ENCODE assay signal across 9 cellular contexts in genomic region chr1:231053493-231054162, GRCh38. TPM values are rescaled to one million over a fixed set of nuclear protein-coding genes. Genes with fewer than 3 reads are reported as not detected.
DNase-seq lines count a peak whose midpoint lies in the region; ATAC-seq, FAIRE-seq and TF ChIP-seq lines count a peak whose summit lies in the region.
"Had no signal": no experiment of that assay in that cellular context is flagged by ENCODE, and none has a peak within 500 bp of the region (broad histone marks: within the 10 kb centered on the region; RNA-seq: fewer than 3 reads in every experiment).

No MANE protein-coding gene starts in this region.

- H3K27ac ChIP-seq in endothelial cell of umbilical vein (ENCODE audit: insufficient read depth, low read depth, low read length) = no peak overlapping the region
- no peak overlapping the region for H3K27ac ChIP-seq in CD4-positive, alpha-beta T cell (ENCODE audit: low read depth, low read length)

- H3K36me3 Mint-ChIP-seq in HFFc6 (ENCODE audit: low read depth) = no peaks in the 10 kb centered on the region
- no peaks in the 10 kb centered on the region for H3K36me3 Mint-ChIP-seq in CD4-positive, alpha-beta T cell (ENCODE audit: low read depth)

- no peaks in the 10 kb centered on the region for H3K79me2 ChIP-seq in endothelial cell of umbilical vein (ENCODE audit: control insufficient read depth, insufficient read depth, low read length)

- no peak overlapping the region for H3K9ac ChIP-seq in endothelial cell of umbilical vein (replicated peaks; ENCODE audit: extremely low read depth, insufficient read depth, low read length)

- no peak for ATAC-seq in CD4-positive, alpha-beta T cell (ENCODE audit: poor library complexity)

- H3K9me3 Mint-ChIP-seq in HFFc6 = no peaks in the 10 kb centered on the region; the same call in 1 of the 2 replicates
- no peaks in the 10 kb centered on the region for H3K9me3 Mint-ChIP-seq in CD4-positive, alpha-beta T cell

- H3K36me3 ChIP-seq in endothelial cell of umbilical vein (ENCODE audit: control insufficient read depth in 2 of 2, extremely low read depth in 1 of 2, insufficient read depth in 2 of 2, low read length in 2 of 2) = no peaks in the 10 kb centered on the region

- BruUV-seq in endothelial cell of umbilical vein (replicated peaks; lab: Mats Ljungman, UMichigan) = no TSS peak

- intact Hi-C loops in endothelial cell of umbilical vein (cut with micrococcal nuclease) = no loop called here
- intact Hi-C loops in CD4-positive, alpha-beta T cell (cut with DNase I, micrococcal nuclease) = no loop called here

- H3K4me2 ChIP-seq in endothelial cell of umbilical vein (ENCODE audit: insufficient read depth, low read length) = no peak overlapping the region

- dilution Hi-C loops in endothelial cell of umbilical vein (cut with MboI; ENCODE audit: extremely low pct_ligation_motif_present, low sequenced_read_pairs) = no loop called here

- peak overlapping the region; percentile 55 for H3K4me3 Mint-ChIP-seq in HFFc6
- no peak overlapping the region for H3K4me3 Mint-ChIP-seq in CD4-positive, alpha-beta T cell

- no peak overlapping the region for H3K4me3 ChIP-seq in endothelial cell of umbilical vein (replicated peaks in 1 of 3; ENCODE audit: insufficient read depth in 1 of 3, low read depth in 1 of 3, low read length in 3 of 3)

- H3K9me3 ChIP-seq in endothelial cell of umbilical vein (replicated peaks; ENCODE audit: control insufficient read depth, insufficient read depth, low read length) = no peaks in the 10 kb centered on the region
- no peaks in the 10 kb centered on the region for H3K9me3 ChIP-seq in CD4-positive, alpha-beta T cell (ENCODE audit: control insufficient read depth, low read length)

- H3K9me1 ChIP-seq in endothelial cell of umbilical vein (replicated peaks; ENCODE audit: control insufficient read depth, extremely low read depth, insufficient read depth, low read length) = no peaks in the 10 kb centered on the region

- peaks cover 9% of the 10 kb centered on the region; the same call in 1 of the 2 replicates for H3K27me3 Mint-ChIP-seq in HFFc6 (ENCODE audit: insufficient read depth)
- peaks cover 22% of the 10 kb centered on the region for H3K27me3 Mint-ChIP-seq in CD4-positive, alpha-beta T cell

- POLR2A ChIA-PET in endothelial cell of umbilical vein (lab: Charles Lee) = no interaction called here
- POLR2A ChIA-PET in CD4-positive, alpha-beta T cell (lab: Charles Lee) = interaction anchor here (1.0 to 1.1 kb wide), 3 partner anchors 12 to 17 kb away, joined by 3 read pairs; partner anchors contain the start of gene FAM89A

- no peak for TF ChIP-seq POLR2A in endothelial cell of umbilical vein (IDR thresholded peaks at IDR 0.05; ENCODE audit: low read depth, low read length)

- no peak overlapping the region for H2AFZ ChIP-seq in endothelial cell of umbilical vein (ENCODE audit: low read depth, low read length)

- no peak overlapping the region for H3K27ac Mint-ChIP-seq in HFFc6
- H3K27ac Mint-ChIP-seq in CD4-positive, alpha-beta T cell = no peak overlapping the region

- TF ChIP-seq CTCF in HFFc6 (IDR thresholded peaks at IDR 0.05) = no peak
- TF ChIP-seq CTCF in endothelial cell of umbilical vein (IDR thresholded peaks at IDR 0.05; ENCODE audit: extremely low read depth in 1 of 2, insufficient read depth in 1 of 2, low read depth in 1 of 2, low read length in 2 of 2) = no peak
- no peak for TF ChIP-seq CTCF in CD4-positive, alpha-beta T cell (IDR thresholded peaks at IDR 0.05)

- peak; percentile 59 for DNase-seq in NCI-H1105 treated with DMSO at 0.1 percent for 48 hours (lab: John Stamatoyannopoulos, UW)
- no peak for DNase-seq in NCI-H1105 (lab: John Stamatoyannopoulos, UW)
- peak; percentile 70 for DNase-seq in HFFc6
- peak; percentile 99 for DNase-seq in OCI-M1 (lab: John Stamatoyannopoulos, UW)
- DNase-seq in endothelial cell of umbilical vein (ENCODE audit: low read depth, low spot score) = peak; percentile 75
- DNase-seq in pulmonary artery endothelial cell (ENCODE audit: low read depth, low spot score) = peak; percentile 29
- no peak for DNase-seq in CD4-positive, alpha-beta T cell
- DNase-seq in activated CD8-positive, alpha-beta memory T cell treated with anti-CD3 and anti-CD28 coated beads, Interleukin-2, amount 50 U/mL, for 4 hours = no peak

- peaks cover 17% of the 10 kb centered on the region; the same call in 1 of the 2 replicates for H3K4me1 Mint-ChIP-seq in HFFc6 (ENCODE audit: low read depth)
- H3K4me1 Mint-ChIP-seq in CD4-positive, alpha-beta T cell (ENCODE audit: low read depth) = peaks cover 3% of the 10 kb centered on the region

- H3K4me1 ChIP-seq in endothelial cell of umbilical vein (ENCODE audit: control insufficient read depth, extremely low read depth, insufficient read depth, low read length) = no peaks in the 10 kb centered on the region

- H3K27me3 ChIP-seq in endothelial cell of umbilical vein (ENCODE audit: control insufficient read depth in 2 of 2, insufficient read depth in 2 of 2, low read length in 2 of 2) = peaks cover 0 to 7% of the 10 kb centered on the region in 2 experiments
- H3K27me3 ChIP-seq in CD4-positive, alpha-beta T cell (ENCODE audit: control insufficient read depth, insufficient read depth, low read length) = no peaks in the 10 kb centered on the region

- peak; percentile 63 for FAIRE-seq in endothelial cell of umbilical vein (lab: Jason Lieb, UNC)
- FAIRE-seq: A204.1 had no signal

- CTCF ChIA-PET in endothelial cell of umbilical vein (lab: Charles Lee) = interaction anchor here (0.8 to 1.5 kb wide), 6 partner anchors 14 to 549 kb away, joined by 3 to 13 read pairs (median 3); no protein-coding TSS in a partner anchor
- CTCF ChIA-PET in CD4-positive, alpha-beta T cell (lab: Charles Lee) = no interaction called here

- H4K20me1 ChIP-seq in endothelial cell of umbilical vein (replicated peaks; ENCODE audit: control insufficient read depth, extremely low read depth, insufficient read depth, low read length) = no peaks in the 10 kb centered on the region

TF ChIP-seq in endothelial cell of umbilical vein, 7 proteins besides CTCF, POLR2A, EP300 and RAD21:
- TF ChIP-seq JUN (IDR thresholded peaks at IDR 0.05; ENCODE audit: borderline replicate concordance, insufficient read depth, insufficient read length, low read depth) = no peak
- no peak for TF ChIP-seq FOS (IDR thresholded peaks at IDR 0.05; ENCODE audit: borderline replicate concordance, insufficient read depth, low read length)
- no peak for TF ChIP-seq GATA2 (IDR thresholded peaks at IDR 0.05; ENCODE audit: insufficient read depth, insufficient read length, low read depth, low read length)
- TF ChIP-seq POLR2AphosphoS5 (IDR thresholded peaks at IDR 0.05; ENCODE audit: insufficient read depth, low read depth, low read length) = no peak
- no peak for TF ChIP-seq MYC (IDR thresholded peaks at IDR 0.05; ENCODE audit: low read depth, low read length)
- no peak for TF ChIP-seq EZH2 (IDR thresholded peaks at IDR 0.05; ENCODE audit: borderline replicate concordance, low read depth, low read length, severe bottlenecking)
- TF ChIP-seq MAX (IDR thresholded peaks at IDR 0.05; ENCODE audit: insufficient read depth, insufficient read length) = no peak

RNA-seq across cellular contexts. Expression of gene FAM89A, which starts 13.6 kb away (rescaled TPM):
- total RNA-seq in HFFc6 (2021; fragmentation: NEBNext Ultra II Directional; extraction: Animal tissue kit (Norgen Biotek cat#: 25700)) = 1 to 10 TPM; 2.4 to 3.7 (median 2.9) TPM
- 13.6 and 24.0 TPM in 2 replicates for total RNA-seq in endothelial cell of umbilical vein
- 20.9 and 21.0 TPM in 2 replicates for polyA plus RNA-seq in endothelial cell of umbilical vein
- 11.4 and 12.5 TPM in 2 replicates for polyA plus RNA-seq in endothelial cell of umbilical vein (2011; cell fraction: cytosol; rRNA removed)
- 4.9 and 6.5 TPM in 2 replicates for polyA plus RNA-seq in endothelial cell of umbilical vein (2011; cell fraction: nucleus; rRNA removed)
- 1.8 and 4.4 TPM in 2 replicates for polyA plus RNA-seq in endothelial cell of umbilical vein (2012)
- polyA minus RNA-seq in endothelial cell of umbilical vein = 15.0 and 19.2 TPM in 2 replicates
- polyA minus RNA-seq in endothelial cell of umbilical vein (2011; cell fraction: cytosol; rRNA and poly(A)+ RNA removed) = not detected
- polyA minus RNA-seq in endothelial cell of umbilical vein (2011; cell fraction: nucleus; rRNA and poly(A)+ RNA removed) = 7.9 and 8.0 TPM in 2 replicates
- total RNA-seq in pulmonary artery endothelial cell = 17.4 and 17.6 TPM in 2 replicates
- total RNA-seq in CD4-positive, alpha-beta T cell = 1 to 10 TPM; 3.3 to 4.0 TPM

Comparison
In these comparisons a context has a peak if more than half of its experiments do, and no peak if none do; other contexts are left out.
1. DNase-seq: peak in NCI-H1105 treated with DMSO at 0.1 percent for 48 hours (single experiment), HFFc6 (single experiment), OCI-M1 (single experiment), endothelial cell of umbilical vein (single experiment) and pulmonary artery endothelial cell (single experiment); none in NCI-H1105 (single experiment), CD4-positive, alpha-beta T cell (0 of 10) and activated CD8-positive, alpha-beta memory T cell treated with anti-CD3 and anti-CD28 coated beads, Interleukin-2, amount 50 U/mL, for 4 hours (single experiment).